Comparison of ENCODE assay signal across 1 cellular context in genomic region chr21:33325222-33326067, GRCh38.
A peak's percentile ranks its signal among the peaks of the same experiment; 100 is the strongest.
TF ChIP-seq lines count a peak whose summit lies in the region.

No MANE protein-coding gene starts in this region.

TF ChIP-seq in IMR-90, 13 proteins besides CTCF, POLR2A, EP300 and RAD21 (continued from another document):
- TF ChIP-seq BHLHE40 (IDR thresholded peaks at IDR 0.05; ENCODE audit: low read depth, low read length) = peak; percentile 83
- TF ChIP-seq RFX5 (IDR thresholded peaks at IDR 0.05; ENCODE audit: low read depth, low read length) = no peak
- TF ChIP-seq CEBPB (IDR thresholded peaks at IDR 0.05; ENCODE audit: low read depth, low read length) = no peak
- TF ChIP-seq CHD1 (IDR thresholded peaks at IDR 0.05; ENCODE audit: low read depth, low read length) = no peak
- no peak for TF ChIP-seq MAZ (IDR thresholded peaks at IDR 0.05; ENCODE audit: borderline replicate concordance, low read depth, low read length)
- TF ChIP-seq, protein P1, sequence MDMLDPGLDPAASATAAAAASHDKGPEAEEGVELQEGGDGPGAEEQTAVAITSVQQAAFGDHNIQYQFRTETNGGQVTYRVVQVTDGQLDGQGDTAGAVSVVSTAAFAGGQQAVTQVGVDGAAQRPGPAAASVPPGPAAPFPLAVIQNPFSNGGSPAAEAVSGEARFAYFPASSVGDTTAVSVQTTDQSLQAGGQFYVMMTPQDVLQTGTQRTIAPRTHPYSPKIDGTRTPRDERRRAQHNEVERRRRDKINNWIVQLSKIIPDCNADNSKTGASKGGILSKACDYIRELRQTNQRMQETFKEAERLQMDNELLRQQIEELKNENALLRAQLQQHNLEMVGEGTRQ (IDR thresholded peaks at IDR 0.05; ENCODE audit: low read depth, low read length) = no peak
